ENCODE assay signal across 19 cellular contexts in genomic region chr12:65868878-65869277, GRCh38. TPM values are rescaled to one million over a fixed set of nuclear protein-coding genes. Genes with fewer than 3 reads are reported as not detected.
DNase-seq lines count a peak whose midpoint lies in the region; ATAC-seq and TF ChIP-seq lines count a peak whose summit lies in the region.
"Had no signal": no experiment of that assay in that cellular context is flagged by ENCODE, and none has a peak within 500 bp of the region (broad histone marks: within the 10 kb centered on the region; RNA-seq: fewer than 3 reads in every experiment).

No MANE protein-coding gene starts in this region.

- TF ChIP-seq CTCF in A673 (conservative IDR thresholded peaks at IDR 0.05; ENCODE audit: low read depth, low read length) (no peak), HCT116 (IDR thresholded peaks at IDR 0.05 in 2 of 3, conservative IDR thresholded peaks at IDR 0.05 in 1 of 3; ENCODE audit: borderline replicate concordance in 1 of 3, insufficient read depth in 1 of 3, low read depth in 2 of 3, low read length in 2 of 3) (no peak), Panc1 (IDR thresholded peaks at IDR 0.05) (no peak)

- no peak overlapping the region for H3K4me3 ChIP-seq in A673 (ENCODE audit: low read depth, low read length, poor library complexity, severe bottlenecking)
- no peak overlapping the region for H3K4me3 ChIP-seq in HCT116 (replicated peaks in 1 of 2; ENCODE audit: low read depth in 1 of 2, low read length in 2 of 2)
- no peak overlapping the region for H3K4me3 ChIP-seq in Panc1 (ENCODE audit: low read depth in 2 of 2, low read length in 2 of 2)

- H3K36me3 ChIP-seq in A673 (ENCODE audit: insufficient read depth, low read length, poor library complexity, severe bottlenecking): peaks cover 58% of the 10 kb centered on the region
- H3K36me3 ChIP-seq in HCT116 (ENCODE audit: control insufficient read depth in 1 of 2, insufficient read depth in 2 of 2, low read length in 2 of 2): peaks cover 6 to 65% of the 10 kb centered on the region in 2 experiments; a peak in 2 of 4 replicates
- H3K36me3 ChIP-seq in Panc1 (ENCODE audit: control insufficient read depth, insufficient read depth, low read length): peaks cover 19% of the 10 kb centered on the region

- H3K4me1 ChIP-seq in A673 (ENCODE audit: insufficient read depth, low read length, poor library complexity, severe bottlenecking) (peaks cover 44% of the 10 kb centered on the region), HCT116 (ENCODE audit: control insufficient read depth in 1 of 2, insufficient read depth in 2 of 2, low read length in 2 of 2) (peaks cover 36 to 73% of the 10 kb centered on the region in 2 experiments; a peak in 3 of 4 replicates), Panc1 (ENCODE audit: control insufficient read depth, insufficient read depth, low read length) (peaks cover 26% of the 10 kb centered on the region)
- H3K4me1 ChIP-seq: Caco-2 had no signal

- in situ Hi-C loops in Panc1 (cut with HindIII; ENCODE audit: low pct_unique_long_range_greater_than_20kb, low sequenced_read_pairs): no loop called here

- no peak for TF ChIP-seq RAD21 in HCT116 (IDR thresholded peaks at IDR 0.05; ENCODE audit: low read depth)

- H3K79me2 ChIP-seq in HCT116 (ENCODE audit: insufficient read depth, low read length): peaks cover 100% of the 10 kb centered on the region

- DNase-seq in A673 (ENCODE audit: low spot score) (no peak), HCT116 (ENCODE audit: low read depth, low spot score) (no peak), Panc1 (ENCODE audit: low read depth, low spot score) (no peak), epithelial cell of prostate (ENCODE audit: low read depth, low spot score) (no peak), GM19240 (ENCODE audit: insufficient read length, low spot score) (no peak), left colon (no peak)
- DNase-seq in stimulated activated CD4-positive, alpha-beta T cell treated with anti-CD3 and anti-CD28 coated beads, Interleukin-4, amount 100 ng/mL, for 4 hours: no peak
- DNase-seq in activated naive CD4-positive, alpha-beta T cell treated with anti-CD3 and anti-CD28 coated beads, Interleukin-2, amount 50 U/mL, for 16 hours: no peak
- DNase-seq: ACHN; Caco-2; CD4-positive, CD25-positive, alpha-beta regulatory T cell; DMS153; NCI-H1105; NCI-H1694 treated with DMSO at 0.1 percent for 48 hours; NCI-H2107; NCI-H345; NCI-H526 treated with DMSO at 0.1 percent for 48 hours; RPMI8226 had no signal

- CTCF ChIA-PET in A673 (lab: Charles Lee): no interaction called here
- CTCF ChIA-PET in HCT116 (lab: Charles Lee): no interaction called here
- CTCF ChIA-PET in Panc1 (lab: Charles Lee): no interaction called here

- no TSS peak for BruUV-seq in A673 (replicated peaks; lab: Mats Ljungman, UMichigan)
- no TSS peak for BruUV-seq in HCT116 (replicated peaks; lab: Mats Ljungman, UMichigan)
- BruUV-seq in Panc1 (replicated peaks; lab: Mats Ljungman, UMichigan): no TSS peak

- peaks cover 38% of the 10 kb centered on the region; the same call in 1 of the 2 replicates for H4K20me1 ChIP-seq in HCT116 (ENCODE audit: insufficient read depth)

- POLR2A ChIA-PET in A673 (lab: Charles Lee; ENCODE audit: low non-redundant PET) (no interaction called here), HCT116 (lab: Charles Lee) (no interaction called here), Panc1 (lab: Charles Lee) (no interaction called here)

- H3K27ac ChIP-seq in A673 (ENCODE audit: low read depth, low read length, poor library complexity, severe bottlenecking) (peak overlapping the region; percentile 61), HCT116 (ENCODE audit: low read depth, low read length) (peak overlapping the region; percentile 21; the same call in 1 of the 2 replicates), Panc1 (ENCODE audit: low read length) (peak overlapping the region; percentile 29; the same call in 1 of the 2 replicates), epithelial cell of prostate (peak overlapping the region; percentile 75)

- TF ChIP-seq POLR2A in HCT116 (IDR thresholded peaks at IDR 0.05; ENCODE audit: borderline replicate concordance, extremely low read depth, insufficient read depth, insufficient read length): no peak

- ATAC-seq in HCT116: no peak
- ATAC-seq in Panc1: no peak
- ATAC-seq in left colon: no peak

- intact Hi-C loops in A673 (cut with micrococcal nuclease; ENCODE audit: unreplicated experiment) (no loop called here), HCT116 (cut with micrococcal nuclease) (no loop called here), Panc1 (cut with micrococcal nuclease; ENCODE audit: unreplicated experiment) (no loop called here), left colon (cut with DNase I, micrococcal nuclease) (no loop called here)

- H3K9me3 ChIP-seq in A673 (ENCODE audit: low read depth, low read length, poor library complexity, severe bottlenecking) (no peaks in the 10 kb centered on the region), HCT116 (ENCODE audit: control insufficient read depth in 1 of 2, insufficient read depth in 1 of 2, low read depth in 1 of 2, low read length in 2 of 2) (no peaks in the 10 kb centered on the region), Panc1 (ENCODE audit: control insufficient read depth, insufficient read depth, low read depth, low read length) (no peaks in the 10 kb centered on the region)
- H3K9me3 ChIP-seq: Caco-2 had no signal

- no peak overlapping the region for H3K9ac ChIP-seq in HCT116 (ENCODE audit: low read length)

- H3K27me3 ChIP-seq in A673 (replicated peaks; ENCODE audit: insufficient read depth, low read depth, low read length, poor library complexity) (no peaks in the 10 kb centered on the region), HCT116 (ENCODE audit: insufficient read depth, low read length) (no peaks in the 10 kb centered on the region), Panc1 (ENCODE audit: control insufficient read depth, insufficient read depth, low read length) (no peaks in the 10 kb centered on the region)

- no peak overlapping the region for H2AFZ ChIP-seq in HCT116 (ENCODE audit: low read depth, low read length, poor library complexity, severe bottlenecking)

- RAD21 ChIA-PET in HCT116 (lab: Charles Lee; ENCODE audit: low non-redundant PET in 1 of 2, low total read pairs in 2 of 2, uncharacterized antibody in 2 of 2, unreplicated experiment in 2 of 2): no interaction called here

- H3K9me2 ChIP-seq in HCT116 (ENCODE audit: insufficient read depth): no peaks in the 10 kb centered on the region

- H3K4me2 ChIP-seq in HCT116 (ENCODE audit: low read length): no peak overlapping the region

TF ChIP-seq in HCT116, 20 proteins besides CTCF, POLR2A, EP300 and RAD21 (continues in another document):
- TF ChIP-seq SP1 (IDR thresholded peaks at IDR 0.05; ENCODE audit: low read depth) (no peak), CEBPB (IDR thresholded peaks at IDR 0.05; ENCODE audit: low read depth) (no peak), EZH2 (IDR thresholded peaks at IDR 0.05) (no peak), EZH2phosphoT487 (IDR thresholded peaks at IDR 0.05; ENCODE audit: borderline replicate concordance) (no peak), POLR2AphosphoS5 (IDR thresholded peaks at IDR 0.05; ENCODE audit: low read depth, low read length) (no peak), ZFX (IDR thresholded peaks at IDR 0.05) (no peak), SRF (IDR thresholded peaks at IDR 0.05; ENCODE audit: low read depth) (no peak), CBX3 (IDR thresholded peaks at IDR 0.05; ENCODE audit: low read depth) (no peak), ZBTB33 (IDR thresholded peaks at IDR 0.05; ENCODE audit: extremely low read depth, insufficient replicate concordance, low read length) (no peak), REST (IDR thresholded peaks at IDR 0.05; ENCODE audit: low read depth) (no peak), ELF1 (IDR thresholded peaks at IDR 0.05; ENCODE audit: borderline replicate concordance, low read depth) (no peak)

RNA-seq across cellular contexts. Expression of gene HMGA2, which starts 44.6 kb away (rescaled TPM):
- total RNA-seq in A673 (2021): 96.8 and 103 TPM in 2 replicates
- 215 TPM for total RNA-seq in HCT116 (2021; ENCODE audit: unreplicated experiment)
- 53.9 and 72.1 TPM in 2 replicates for polyA plus RNA-seq in HCT116 (2012)
- 61.4 TPM for total RNA-seq in Panc1 (2021; ENCODE audit: unreplicated experiment)
- polyA plus RNA-seq in Panc1 (2012; ENCODE audit: insufficient read length): 66.2 TPM
- total RNA-seq in left colon: 1 to 10 TPM; 8.1 to 9.3 TPM
- total RNA-seq: OCI-LY7 had no signal
- polyA plus RNA-seq: CD4-positive, CD25-positive, alpha-beta regulatory T cell had no signal

Comparison
In these comparisons a context has a peak if more than half of its experiments do, and no peak if none do; other contexts are left out.
1. H3K27ac ChIP-seq: peak in every context shown above with its lines; median percentile 75 in epithelial cell of prostate; 61 in A673; 29 in Panc1; 21 in HCT116.